10 cellular contexts compared by ENCODE assay signal in the genomic region with DNA sequence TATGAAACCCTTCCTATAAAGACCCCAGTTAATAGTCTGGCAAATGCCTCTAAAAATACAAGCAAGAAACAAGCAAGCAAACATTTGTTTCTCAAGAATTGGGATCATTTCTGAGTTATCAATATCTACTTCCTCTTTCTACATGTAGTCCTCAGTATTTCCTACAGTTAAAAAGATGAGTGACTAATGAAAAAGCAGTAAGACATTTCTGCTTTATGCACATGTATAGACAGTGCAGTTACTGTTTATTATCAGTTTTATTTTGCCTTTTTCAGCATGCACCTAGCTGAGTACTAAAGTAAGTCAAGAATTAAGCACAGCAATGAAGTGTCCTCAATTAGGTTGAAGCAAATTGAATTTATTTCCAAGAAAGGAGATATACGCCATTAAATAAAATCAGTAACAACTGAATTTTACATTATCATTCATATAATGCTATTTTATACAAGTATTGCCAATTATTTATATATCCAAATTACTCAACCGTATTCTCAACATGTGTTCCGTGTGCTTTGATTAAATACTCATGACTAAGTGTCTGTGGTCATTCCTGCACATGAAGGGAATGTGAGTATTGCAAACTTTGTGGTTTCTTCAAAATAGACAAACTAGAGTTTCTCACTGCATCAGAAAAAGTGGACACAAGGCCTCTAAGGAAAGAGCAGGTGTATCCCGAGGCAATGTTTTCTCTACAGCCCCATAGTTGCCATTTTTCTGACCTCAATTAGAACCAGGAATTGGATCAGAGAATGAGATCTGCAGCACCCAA.
A peak's percentile ranks its signal among the peaks of the same experiment; 100 is the strongest.
DNase-seq lines count a peak whose midpoint lies in the region; ATAC-seq and TF ChIP-seq lines count a peak whose summit lies in the region.
"Had no signal": no experiment of that assay in that cellular context is flagged by ENCODE, and none has a peak within 500 bp of the region (broad histone marks: within the 10 kb centered on the region; RNA-seq: fewer than 3 reads in every experiment).

No MANE protein-coding gene starts in this region.

- H3K27me3 Mint-ChIP-seq in activated T-helper 2 cell treated with anti-CD3 and anti-CD28 coated beads, Interferon-gamma antibody, Interleukin-2, Interleukin-4, amounts not matched to agents 10 μg/mL and 5 μg/mL and 100 μg/mL, durations not matched to agents 14 hours and 24 hours and 36 hours (ENCODE audit: low read depth) = no peaks in the 10 kb centered on the region

- no peak overlapping the region for H3K4me2 ChIP-seq in MM.1S (ENCODE audit: low read depth, low read length)

- TF ChIP-seq CTCF in epithelial cell of esophagus (IDR thresholded peaks at IDR 0.05; ENCODE audit: insufficient read depth, low read depth, low read length, missing control alignments) (no peak), MM.1S (IDR thresholded peaks at IDR 0.05; ENCODE audit: low read length) (no peak)

- no peak overlapping the region for H3K27ac Mint-ChIP-seq in activated T-helper 2 cell treated with anti-CD3 and anti-CD28 coated beads, Interferon-gamma antibody, Interleukin-2, Interleukin-4, amounts not matched to agents 10 μg/mL and 5 μg/mL and 100 μg/mL, durations not matched to agents 14 hours and 24 hours and 36 hours

- no peaks in the 10 kb centered on the region for H3K9me3 Mint-ChIP-seq in activated T-helper 2 cell treated with anti-CD3 and anti-CD28 coated beads, Interferon-gamma antibody, Interleukin-2, Interleukin-4, amounts not matched to agents 10 μg/mL and 5 μg/mL and 100 μg/mL, durations not matched to agents 14 hours and 24 hours and 36 hours

- H3K4me3 Mint-ChIP-seq in activated T-helper 2 cell treated with anti-CD3 and anti-CD28 coated beads, Interferon-gamma antibody, Interleukin-2, Interleukin-4, amounts not matched to agents 10 μg/mL and 5 μg/mL and 100 μg/mL, durations not matched to agents 14 hours and 24 hours and 36 hours (ENCODE audit: low read depth) = no peak overlapping the region

- H3K36me3 ChIP-seq in MM.1S (replicated peaks; ENCODE audit: insufficient read depth, low read length) = no peaks in the 10 kb centered on the region

- no peaks in the 10 kb centered on the region for H3K9me2 ChIP-seq in MM.1S (replicated peaks; ENCODE audit: insufficient read depth, low read length)

- H3K4me3 ChIP-seq in epithelial cell of esophagus (ENCODE audit: low read length) (no peak overlapping the region), MM.1S (ENCODE audit: low read length) (no peak overlapping the region)
- H3K4me3 ChIP-seq: lung had no signal

- peak; percentile 73 for DNase-seq in AG20443 (ENCODE audit: low spot score)
- DNase-seq in H4 (ENCODE audit: low spot score) = peak; percentile 82
- peak; percentile 39 to 86 for DNase-seq in NOMO-1 (lab: John Stamatoyannopoulos, UW; ENCODE audit: unreplicated experiment in 2 of 2)
- DNase-seq in epithelial cell of esophagus (ENCODE audit: low read depth) = peak; percentile 86
- DNase-seq in activated T-helper 2 cell treated with anti-CD3 and anti-CD28 coated beads, Interferon-gamma antibody, Interleukin-2, Interleukin-4, amounts not matched to agents 10 μg/mL and 5 μg/mL and 100 μg/mL, durations not matched to agents 14 hours and 24 hours and 36 hours (ENCODE audit: low spot score) = no peak
- DNase-seq in MM.1S = no peak
- no peak for DNase-seq in DMS 273 (lab: John Stamatoyannopoulos, UW; ENCODE audit: unreplicated experiment)
- DNase-seq: activated CD4-positive, alpha-beta T cell treated with anti-CD3 and anti-CD28 coated beads for 1 hour had no signal

- H4K20me1 ChIP-seq in MM.1S (ENCODE audit: insufficient read depth, low read length) = no peaks in the 10 kb centered on the region

- H3K4me1 Mint-ChIP-seq in activated T-helper 2 cell treated with anti-CD3 and anti-CD28 coated beads, Interferon-gamma antibody, Interleukin-2, Interleukin-4, amounts not matched to agents 10 μg/mL and 5 μg/mL and 100 μg/mL, durations not matched to agents 14 hours and 24 hours and 36 hours (ENCODE audit: low read depth) = no peaks in the 10 kb centered on the region

- no peaks in the 10 kb centered on the region for H3K9me3 ChIP-seq in MM.1S (replicated peaks; ENCODE audit: insufficient read depth, low read length)

- ATAC-seq in HG03097 (IDR thresholded peaks at IDR 0.05; ENCODE audit: low FRiP score, unreplicated experiment) = no peak

- H3K36me3 Mint-ChIP-seq in activated T-helper 2 cell treated with anti-CD3 and anti-CD28 coated beads, Interferon-gamma antibody, Interleukin-2, Interleukin-4, amounts not matched to agents 10 μg/mL and 5 μg/mL and 100 μg/mL, durations not matched to agents 14 hours and 24 hours and 36 hours (ENCODE audit: low read depth) = no peaks in the 10 kb centered on the region

- no peak overlapping the region for H2AFZ ChIP-seq in MM.1S (ENCODE audit: low read length)

- no peak overlapping the region for H3K27ac ChIP-seq in MM.1S (ENCODE audit: low read length)

- intact Hi-C loops in activated T-helper 2 cell treated with anti-CD3 and anti-CD28 coated beads, Interferon-gamma antibody, Interleukin-2, Interleukin-4, amounts not matched to agents 10 μg/mL and 5 μg/mL and 100 μg/mL, durations not matched to agents 14 hours and 24 hours and 36 hours (cut with micrococcal nuclease) = no loop called here

- no peaks in the 10 kb centered on the region for H3K27me3 ChIP-seq in MM.1S (replicated peaks; ENCODE audit: insufficient read depth, low read length)

- peaks cover 14% of the 10 kb centered on the region for H3K4me1 ChIP-seq in MM.1S (ENCODE audit: low read length)

- no peak overlapping the region for H3K9ac ChIP-seq in MM.1S (ENCODE audit: low read length)

- H3F3A ChIP-seq in MM.1S (ENCODE audit: insufficient read depth, low read length) = no peaks in the 10 kb centered on the region

- no peaks in the 10 kb centered on the region for H3K79me2 ChIP-seq in MM.1S (ENCODE audit: low read length)

Comparison
In these comparisons a context has a peak if more than half of its experiments do, and no peak if none do; other contexts are left out.
1. DNase-seq: peak in AG20443 (single experiment), H4 (single experiment), NOMO-1 (2 of 2) and epithelial cell of esophagus (single experiment); none in activated T-helper 2 cell treated with anti-CD3 and anti-CD28 coated beads, Interferon-gamma antibody, Interleukin-2, Interleukin-4, amounts not matched to agents 10 μg/mL and 5 μg/mL and 100 μg/mL, durations not matched to agents 14 hours and 24 hours and 36 hours (single experiment), MM.1S (single experiment) and DMS 273 (single experiment).